Comparison of ENCODE assay signal across 1 cellular context in the genomic region with DNA sequence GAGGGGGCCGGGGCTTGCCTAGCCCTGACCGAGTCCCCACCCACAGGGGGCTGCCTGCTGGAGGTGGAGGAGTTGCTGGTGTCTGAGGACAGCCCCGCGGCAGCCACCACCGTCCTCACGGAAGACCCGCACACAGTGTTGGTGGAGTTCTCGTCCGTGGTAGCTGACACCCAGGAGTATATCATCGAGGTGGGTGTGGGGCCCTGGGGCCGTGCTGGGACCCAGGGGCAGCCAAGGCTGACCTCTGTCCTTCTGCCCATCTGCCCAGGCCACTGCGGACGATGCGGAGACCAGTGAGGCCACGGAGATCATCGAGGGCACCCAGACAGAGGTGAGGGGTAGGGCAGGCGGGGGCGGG.
TF ChIP-seq lines count a peak whose summit lies in the region.

No MANE protein-coding gene starts in this region.

TF ChIP-seq in HepG2, 621 proteins besides CTCF, POLR2A, EP300 and RAD21:
- TF ChIP-seq ZNF264 (CRISPR knock-in tag; IDR thresholded peaks at IDR 0.05), result no peak
- TF ChIP-seq PCBP1 (IDR thresholded peaks at IDR 0.05; ENCODE audit: borderline replicate concordance, low read depth, low read length), result 0 out of 2 replicates have a peak, but pooled peaks have one; percentile 63
